Comparison of ENCODE assay signal across 19 cellular contexts in genomic region chr14:31933716-31934115, GRCh38.
DNase-seq lines count a peak whose midpoint lies in the region; ATAC-seq, FAIRE-seq and TF ChIP-seq lines count a peak whose summit lies in the region.
"Had no signal": no experiment of that assay in that cellular context is flagged by ENCODE, and none has a peak within 500 bp of the region (broad histone marks: within the 10 kb centered on the region; RNA-seq: fewer than 3 reads in every experiment).

No MANE protein-coding gene starts in this region.

- no peaks in the 10 kb centered on the region for H3K27me3 ChIP-seq in pancreas
- H3K27me3 ChIP-seq: neural progenitor cell had no signal

- WGBS in pancreas, 2 donors = 77 to 81% methylated on average over 3 of the region's 3 CpGs

- in situ Hi-C loops in astrocyte of the spinal cord (cut with HindIII; ENCODE audit: low sequenced_read_pairs) = no loop called here

- no peaks in the 10 kb centered on the region for H3K4me1 ChIP-seq in pancreas

- DNase-seq in NCI-H1417 (lab: John Stamatoyannopoulos, UW) (peak in 2 of 3 experiments; percentile 30 to 31), NCI-H1417 treated with DMSO at 0.1 percent for 48 hours (lab: John Stamatoyannopoulos, UW) (no peak), NCI-H146 treated with DMSO at 0.1 percent for 48 hours (lab: John Stamatoyannopoulos, UW; ENCODE audit: unreplicated experiment) (peak; percentile 73), astrocyte of the spinal cord (ENCODE audit: low read depth, low spot score) (peak; percentile 36), pulmonary artery endothelial cell (ENCODE audit: low read depth, low spot score) (peak; percentile 15), pancreas (no peak), NAMALWA (ENCODE audit: low spot score) (no peak)
- DNase-seq: activated CD4-positive, CD25-positive, alpha-beta regulatory T cell; activated gamma-delta T cell; CD4-positive, alpha-beta T cell; GDM1; islet precursor cell; KG1; NCI-H82; stimulated activated CD4-positive, alpha-beta T cell treated with anti-CD3 and anti-CD28 coated beads, Interleukin-4, amount 100 ng/mL, for 4 hours had no signal

- no peaks in the 10 kb centered on the region for H3K36me3 ChIP-seq in pancreas
- H3K36me3 ChIP-seq: neural progenitor cell had no signal

- H3K9me3 ChIP-seq in pancreas = no peaks in the 10 kb centered on the region

- TF ChIP-seq CTCF in astrocyte of the spinal cord (IDR thresholded peaks at IDR 0.05; ENCODE audit: low read depth, low read length) (no peak), pancreas (IDR thresholded peaks at IDR 0.05) (no peak)

- no peak overlapping the region for H3K27ac ChIP-seq in pancreas
- H3K27ac ChIP-seq: neural progenitor cell had no signal

- H3K4me3 ChIP-seq in astrocyte of the spinal cord (ENCODE audit: low read depth, low read length) = no peak overlapping the region
- no peak overlapping the region for H3K4me3 ChIP-seq in pancreas
- H3K4me3 ChIP-seq: neural progenitor cell had no signal

- ATAC-seq in pancreas (no peak), HG02759 (IDR thresholded peaks at IDR 0.05; ENCODE audit: unreplicated experiment) (no peak)
- ATAC-seq: Right ventricle myocardium inferior had no signal

- no peak for FAIRE-seq in pancreas (lab: Jason Lieb, UNC)
- FAIRE-seq: A204.1 had no signal

- intact Hi-C loops in pancreas (cut with DNase I) = no loop called here

Comparison
In these comparisons a context has a peak if more than half of its experiments do, and no peak if none do; other contexts are left out.
1. DNase-seq: peak in NCI-H1417 (2 of 3), NCI-H146 treated with DMSO at 0.1 percent for 48 hours (single experiment), astrocyte of the spinal cord (single experiment) and pulmonary artery endothelial cell (single experiment); none in NCI-H1417 treated with DMSO at 0.1 percent for 48 hours (single experiment), pancreas (0 of 6) and NAMALWA (single experiment).